14 cellular contexts compared by ENCODE assay signal in genomic region chr21:38841472-38841871, GRCh38. TPM values are rescaled to one million over a fixed set of nuclear protein-coding genes. Genes with fewer than 3 reads are reported as not detected.
DNase-seq lines count a peak whose midpoint lies in the region; ATAC-seq and TF ChIP-seq lines count a peak whose summit lies in the region.
"Had no signal": no experiment of that assay in that cellular context is flagged by ENCODE, and none has a peak within 500 bp of the region (broad histone marks: within the 10 kb centered on the region; RNA-seq: fewer than 3 reads in every experiment).

No MANE protein-coding gene starts in this region.

- no peak overlapping the region for H2BK5ac ChIP-seq in IMR-90 (ENCODE audit: low read depth, low read length, poor library complexity, severe bottlenecking)

- no peaks in the 10 kb centered on the region for H4K20me1 ChIP-seq in IMR-90 (ENCODE audit: insufficient read depth, low read length)

- H3K9me3 ChIP-seq in IMR-90 (ENCODE audit: control insufficient read depth, insufficient read depth, low read length): peaks cover 2% of the 10 kb centered on the region

- H3K56ac ChIP-seq in IMR-90 (ENCODE audit: extremely low read depth, insufficient read depth, low read length): no peak overlapping the region

- H2AK5ac ChIP-seq in IMR-90 (ENCODE audit: low read depth, low read length): peak overlapping the region; percentile 74

- no peak for TF ChIP-seq CTCF in IMR-90 (conservative IDR thresholded peaks at IDR 0.05; ENCODE audit: low read depth, low read length)
- no peak for TF ChIP-seq CTCF in epithelial cell of esophagus (IDR thresholded peaks at IDR 0.05; ENCODE audit: insufficient read depth, low read depth, low read length, missing control alignments)
- no peak for TF ChIP-seq CTCF in osteocyte (IDR thresholded peaks at IDR 0.05)
- no peak for TF ChIP-seq CTCF in Calu3 (IDR thresholded peaks at IDR 0.05; ENCODE audit: unreplicated experiment)

- H3K27me3 Mint-ChIP-seq in osteocyte (ENCODE audit: unreplicated experiment) (no peaks in the 10 kb centered on the region), Calu3 (ENCODE audit: unreplicated experiment) (no peaks in the 10 kb centered on the region)

- peak overlapping the region; percentile 56; the same call in 1 of the 2 replicates for H2BK120ac ChIP-seq in IMR-90 (ENCODE audit: low read depth, low read length)

- POLR2A ChIA-PET in IMR-90 (lab: Charles Lee; ENCODE audit: unreplicated experiment): no interaction called here

- H3K4me2 ChIP-seq in IMR-90 (ENCODE audit: low read depth, low read length): no peak overlapping the region
- H3K4me2 ChIP-seq: PC-9 had no signal

- H3K27ac ChIP-seq in IMR-90 (ENCODE audit: insufficient read depth, low read length): no peak overlapping the region

- H3K23ac ChIP-seq in IMR-90 (ENCODE audit: low read depth, low read length): no peak overlapping the region

- no peak overlapping the region for H3K9ac ChIP-seq in IMR-90 (ENCODE audit: low read depth, low read length)

- CTCF ChIA-PET in IMR-90 (lab: Yijun Ruan, JAX): no interaction called here
- CTCF ChIA-PET in Calu3 (lab: Charles Lee): interaction anchor here (0.6 kb wide), 1 partner anchor 8 kb away, joined by 3 read pairs; no protein-coding TSS in a partner anchor

- ATAC-seq in IMR-90 (ENCODE audit: low read depth): no peak

- H2AK9ac ChIP-seq in IMR-90 (replicated peaks; ENCODE audit: low read depth, low read length, poor library complexity): no peak overlapping the region

- in situ Hi-C loops in IMR-90 (cut with MboI; ENCODE audit: low sequenced_read_pairs): no loop called here

- BruUV-seq in IMR-90 (replicated peaks; lab: Mats Ljungman, UMichigan) (no TSS peak), Calu3 (replicated peaks; lab: Mats Ljungman, UMichigan) (no TSS peak)

- H2BK20ac ChIP-seq in IMR-90 (ENCODE audit: low read depth, low read length): peak overlapping the region; percentile 99

- peak overlapping the region; percentile 2; the same call in 1 of the 2 replicates for H3K18ac ChIP-seq in IMR-90 (ENCODE audit: low read depth, low read length)

- peak overlapping the region; percentile 31; the same call in 1 of the 2 replicates for H4K91ac ChIP-seq in IMR-90 (ENCODE audit: insufficient read depth, low read depth, low read length)

- H3K9me1 ChIP-seq in IMR-90 (ENCODE audit: insufficient read depth, low read length): peaks cover 20% of the 10 kb centered on the region

- H2BK15ac ChIP-seq in IMR-90 (ENCODE audit: low read depth, low read length): peak overlapping the region; percentile 47; the same call in 2 of the 3 replicates

- no peak overlapping the region for H3K4me3 ChIP-seq in IMR-90 (ENCODE audit: insufficient read depth, low read depth, low read length)
- no peak overlapping the region for H3K4me3 ChIP-seq in epithelial cell of esophagus (ENCODE audit: low read length)
- H3K4me3 ChIP-seq: PC-9 had no signal

- intact Hi-C loops in IMR-90 (cut with micrococcal nuclease) (no loop called here), Calu3 (cut with micrococcal nuclease; ENCODE audit: unreplicated experiment) (no loop called here)

- no peak for TF ChIP-seq RAD21 in IMR-90 (IDR thresholded peaks at IDR 0.05; ENCODE audit: low read length)

- H4K5ac ChIP-seq in IMR-90 (ENCODE audit: low read depth, low read length): no peak overlapping the region

- peaks cover 22% of the 10 kb centered on the region for H3K4me1 ChIP-seq in IMR-90 (ENCODE audit: control insufficient read depth, insufficient read depth, low read length)

- TF ChIP-seq POLR2A in IMR-90 (IDR thresholded peaks at IDR 0.05; ENCODE audit: low read depth, low read length): no peak

- no peaks in the 10 kb centered on the region for H3K27me3 ChIP-seq in IMR-90 (ENCODE audit: control insufficient read depth, insufficient read depth, low read length)

- H3K4ac ChIP-seq in IMR-90 (ENCODE audit: low read depth, low read length): no peak overlapping the region; the same call in 1 of the 2 replicates

- dilution Hi-C loops in IMR-90 (cut with HindIII; ENCODE audit: low sequenced_read_pairs, unreplicated experiment): no loop called here

- WGBS in IMR-90 (ENCODE audit: extremely low coverage in 2 of 2, insufficient read length in 1 of 2), 2 experiments: no CpG with 5 or more reads among the region's 2 CpGs

- H3K9me3 Mint-ChIP-seq in osteocyte (ENCODE audit: unreplicated experiment) (no peaks in the 10 kb centered on the region), Calu3 (ENCODE audit: low read depth, unreplicated experiment) (no peaks in the 10 kb centered on the region)

- DNase-seq in NCI-H1436 (lab: John Stamatoyannopoulos, UW): peak; percentile 5
- no peak for DNase-seq in NCI-H1436 treated with DMSO at 0.1 percent for 48 hours (lab: John Stamatoyannopoulos, UW)
- DNase-seq in IMR-90: no peak
- peak; percentile 81 for DNase-seq in epithelial cell of esophagus (ENCODE audit: low read depth)
- DNase-seq in osteocyte (ENCODE audit: extremely low spot score, unreplicated experiment): peak; percentile 21
- no peak for DNase-seq in pons (ENCODE audit: low spot score)
- DNase-seq in SIG-M5 treated with dmso at 0.1 percent for 504 hours (lab: John Stamatoyannopoulos, UW; ENCODE audit: unreplicated experiment): no peak
- no peak for DNase-seq in Calu3
- DNase-seq: 8988T, C1 segment of cervical spinal cord, COR-L47, DMS53, NCI-H446, PC-9 had no signal

- no peak overlapping the region for H3K27ac Mint-ChIP-seq in osteocyte (ENCODE audit: unreplicated experiment)
- no peak overlapping the region for H3K27ac Mint-ChIP-seq in Calu3 (ENCODE audit: unreplicated experiment)

- no peaks in the 10 kb centered on the region for H3K36me3 ChIP-seq in IMR-90 (ENCODE audit: control insufficient read depth, insufficient read depth, low read length)

- H3K14ac ChIP-seq in IMR-90 (replicated peaks; ENCODE audit: low read depth, low read length): 0 out of 2 replicates have a peak overlapping the region, but pooled peaks have one; percentile 24

- no peak overlapping the region for H4K8ac ChIP-seq in IMR-90 (ENCODE audit: low read depth in 2 of 2, low read length in 2 of 2)

- H2AFZ ChIP-seq in IMR-90 (replicated peaks; ENCODE audit: low read length, poor library complexity): no peak overlapping the region
- H2AFZ ChIP-seq: PC-9 had no signal

- no peak overlapping the region for H3K4me3 Mint-ChIP-seq in osteocyte (ENCODE audit: unreplicated experiment)
- no peak overlapping the region for H3K4me3 Mint-ChIP-seq in Calu3 (ENCODE audit: low read depth, unreplicated experiment)

- H3K4me1 Mint-ChIP-seq in osteocyte (ENCODE audit: unreplicated experiment) (peaks cover 46% of the 10 kb centered on the region), Calu3 (ENCODE audit: low read depth, unreplicated experiment) (peaks cover 8% of the 10 kb centered on the region)

- no peaks in the 10 kb centered on the region for H3K79me1 ChIP-seq in IMR-90 (ENCODE audit: low read depth in 1 of 2, low read length in 2 of 2)

- no peaks in the 10 kb centered on the region for H3K36me3 Mint-ChIP-seq in osteocyte (ENCODE audit: unreplicated experiment)
- H3K36me3 Mint-ChIP-seq in Calu3 (ENCODE audit: insufficient read depth, unreplicated experiment): no peaks in the 10 kb centered on the region

TF ChIP-seq in IMR-90, 13 proteins besides CTCF, POLR2A, EP300 and RAD21:
- TF ChIP-seq ELK1 (IDR thresholded peaks at IDR 0.05; ENCODE audit: borderline replicate concordance, low read depth, low read length) (no peak), BHLHE40 (IDR thresholded peaks at IDR 0.05; ENCODE audit: low read depth, low read length) (no peak), FOS (IDR thresholded peaks at IDR 0.05; ENCODE audit: low read depth, low read length) (no peak), MXI1 (IDR thresholded peaks at IDR 0.05; ENCODE audit: borderline replicate concordance, low read depth, low read length) (no peak), CEBPB (IDR thresholded peaks at IDR 0.05; ENCODE audit: low read depth, low read length) (no peak), MAFK (IDR thresholded peaks at IDR 0.05; ENCODE audit: low read depth, low read length) (no peak), RFX5 (IDR thresholded peaks at IDR 0.05; ENCODE audit: low read depth, low read length) (no peak)

RNA-seq across cellular contexts. Expression of gene ETS2, which starts 35.7 kb away (rescaled TPM):
- 20.6 and 21.7 TPM in 2 replicates for total RNA-seq in IMR-90 (2012; rRNA removed)
- polyA plus RNA-seq in IMR-90 (2012; rRNA removed): 21.3 and 22.8 TPM in 2 replicates
- polyA plus RNA-seq in IMR-90 (2012; cell fraction: cytosol; rRNA removed): 18.3 and 18.4 TPM in 2 replicates
- polyA plus RNA-seq in IMR-90 (2012; cell fraction: nucleus; rRNA removed; ENCODE audit: low replicate concordance): 42.7 and 92.6 TPM in 2 replicates
- total RNA-seq in osteocyte: 18.2 and 18.8 TPM in 2 replicates
- total RNA-seq in Calu3 (2022): 49.9 and 63.3 TPM in 2 replicates

Comparison
In these comparisons a context has a peak if more than half of its experiments do, and no peak if none do; other contexts are left out.
1. DNase-seq: peak in NCI-H1436 (single experiment), epithelial cell of esophagus (single experiment) and osteocyte (single experiment); none in NCI-H1436 treated with DMSO at 0.1 percent for 48 hours (single experiment), IMR-90 (single experiment), pons (single experiment), SIG-M5 treated with dmso at 0.1 percent for 504 hours (single experiment) and Calu3 (single experiment).